In genomic region chr10:131478398-131478989, GRCh38 we compare ENCODE assay signal across 32 cellular contexts.
"Had no signal": no experiment of that assay in that cellular context is flagged by ENCODE, and none has a peak within 500 bp of the region (broad histone marks: within the 10 kb centered on the region; RNA-seq: fewer than 3 reads in every experiment).

No MANE protein-coding gene starts in this region.

- H3K27ac ChIP-seq: dorsolateral prefrontal cortex, epithelial cell of prostate, neural progenitor cell, stomach, testis, tibial artery had no signal

- H3K9me3 Mint-ChIP-seq: neural progenitor cell, type B pancreatic cell had no signal

- H3K4me3 Mint-ChIP-seq: endodermal cell; immature natural killer cell; mesothelial cell of epicardium; naive thymus-derived CD4-positive, alpha-beta T cell; neural progenitor cell; stimulated activated effector memory CD8-positive, alpha-beta T cell treated with anti-CD3 and anti-CD28 coated beads, Interleukin-12 subunit alpha, Interleukin-12 subunit beta, amount 100 ng/mL, for 72 hours had no signal

- FAIRE-seq: pancreas had no signal

- DNase-seq: caudate nucleus; cerebellar nuclear complex; dorsolateral prefrontal cortex; effector CD4-positive, alpha-beta T cell; endodermal cell; foreskin melanocyte; hypothalamus; immature natural killer cell; islet precursor cell; kidney glomerular epithelial cell; left colon; left ventricle myocardium superior; mesenchymal stem cell; naive thymus-derived CD4-positive, alpha-beta T cell; nucleus accumbens; stimulated activated CD4-positive, alpha-beta T cell treated with anti-CD3 and anti-CD28 coated beads, Interleukin-12 subunit alpha, Interleukin-12 subunit beta, amount 100 ng/mL, for 4 hours; stimulated activated CD4-positive, alpha-beta T cell treated with anti-CD3 and anti-CD28 coated beads, Interleukin-1b, Interleukin-23, amount 100 ng/mL, for 48 hours; stimulated activated CD4-positive, alpha-beta T cell treated with anti-CD3 and anti-CD28 coated beads, Interleukin-4, amount 100 ng/mL, for 24 hours; stimulated activated naive CD4-positive, alpha-beta T cell treated with Interleukin-2 at 50 U/mL for 16 hours; stomach; testis; tibial artery had no signal

- H3K36me3 ChIP-seq: neural progenitor cell, pancreas, stomach, tibial artery had no signal

- H3K9ac ChIP-seq: neural progenitor cell had no signal

- ATAC-seq: esophagus mucosa; left colon; left ventricle myocardium superior; naive thymus-derived CD4-positive, alpha-beta T cell; sciatic nerve; stimulated activated effector memory CD8-positive, alpha-beta T cell treated with anti-CD3 and anti-CD28 coated beads, Interleukin-12 subunit alpha, Interleukin-12 subunit beta, amount 100 ng/mL, for 72 hours had no signal

- H3K4me3 ChIP-seq: dorsolateral prefrontal cortex, lung, neural progenitor cell, pancreas, smooth muscle cell, stomach, testis, tibial artery had no signal

- H3K4me2 ChIP-seq: neural progenitor cell, smooth muscle cell had no signal

- H3K4me1 ChIP-seq: neural progenitor cell, testis, tibial artery had no signal

- H3K4me1 Mint-ChIP-seq: endodermal cell; immature natural killer cell; mesothelial cell of epicardium; naive thymus-derived CD4-positive, alpha-beta T cell; stimulated activated effector memory CD8-positive, alpha-beta T cell treated with anti-CD3 and anti-CD28 coated beads, Interleukin-12 subunit alpha, Interleukin-12 subunit beta, amount 100 ng/mL, for 72 hours had no signal

- H3K27ac Mint-ChIP-seq: endodermal cell; immature natural killer cell; mesothelial cell of epicardium; naive thymus-derived CD4-positive, alpha-beta T cell; stimulated activated effector memory CD8-positive, alpha-beta T cell treated with anti-CD3 and anti-CD28 coated beads, Interleukin-12 subunit alpha, Interleukin-12 subunit beta, amount 100 ng/mL, for 72 hours; type B pancreatic cell had no signal

- H3K27me3 ChIP-seq: neural progenitor cell, pancreas, testis had no signal

- H3K9me3 ChIP-seq: pancreas, stomach, testis, tibial artery had no signal

- H3K36me3 Mint-ChIP-seq: immature natural killer cell; mesothelial cell of epicardium; neural progenitor cell; stimulated activated effector memory CD8-positive, alpha-beta T cell treated with anti-CD3 and anti-CD28 coated beads, Interleukin-12 subunit alpha, Interleukin-12 subunit beta, amount 100 ng/mL, for 72 hours; type B pancreatic cell had no signal

- H2AFZ ChIP-seq: neural progenitor cell had no signal
